Comparison of ENCODE assay signal across 8 cellular contexts in the genomic region with DNA sequence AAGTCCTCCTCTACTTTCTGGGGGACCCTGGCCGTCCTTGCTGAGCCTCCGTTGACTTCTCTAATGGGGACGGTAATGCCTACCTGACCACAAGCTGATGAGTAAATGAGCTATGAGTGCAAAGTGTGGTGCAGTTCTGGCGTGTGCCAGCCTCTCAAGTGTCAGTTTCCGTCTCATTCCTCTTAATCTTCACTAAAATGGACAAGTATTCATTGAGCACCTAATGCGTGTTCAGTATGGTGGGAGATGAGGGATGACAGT. TPM values are rescaled to one million over a fixed set of nuclear protein-coding genes. Genes with fewer than 3 reads are reported as not detected.
DNase-seq lines count a peak whose midpoint lies in the region; ATAC-seq and TF ChIP-seq lines count a peak whose summit lies in the region.

No MANE protein-coding gene starts in this region.

- H3K4me1 ChIP-seq in HAP-1 (peaks cover 27% of the 10 kb centered on the region), smooth muscle cell (ENCODE audit: low read depth) (peaks cover 50% of the 10 kb centered on the region)

- peaks cover 46% of the 10 kb centered on the region for H3K79me2 ChIP-seq in smooth muscle cell (ENCODE audit: low read depth)

- H2AFZ ChIP-seq in smooth muscle cell (ENCODE audit: low read depth): peak overlapping the region; percentile 70

- in situ Hi-C loops in HAP-1 (cut with MboI; ENCODE audit: low sequenced_read_pairs): no loop called here

- no peak for ATAC-seq in GM18498 (IDR thresholded peaks at IDR 0.05; ENCODE audit: unreplicated experiment)

- intact Hi-C loops in activated CD4-positive, alpha-beta T cell treated with anti-CD3 and anti-CD28 coated beads, Interleukin-2, amount 10 ng/mL, durations not matched to agents 24 days and 14 days (cut with micrococcal nuclease): loop anchor here (1.0 to 2.0 kb wide), 6 partner anchors 14 to 695 kb away; a partner anchor contains a TSS

- peak overlapping the region; percentile 97 for H3K4me2 ChIP-seq in smooth muscle cell

- peaks cover 14% of the 10 kb centered on the region for H3F3A ChIP-seq in smooth muscle cell (ENCODE audit: low read depth)

- H3K9ac ChIP-seq in smooth muscle cell (ENCODE audit: low read depth): peak overlapping the region; percentile 98

- TF ChIP-seq CTCF in smooth muscle cell (IDR thresholded peaks at IDR 0.05; ENCODE audit: borderline replicate concordance, insufficient read depth, poor library complexity, severe bottlenecking): no peak

- H3K9me3 ChIP-seq in HAP-1 (no peaks in the 10 kb centered on the region), smooth muscle cell (replicated peaks; ENCODE audit: low read depth) (no peaks in the 10 kb centered on the region)

- H3K4me3 Mint-ChIP-seq in activated CD4-positive, alpha-beta T cell treated with anti-CD3 and anti-CD28 coated beads, Interleukin-2, amount 10 ng/mL, durations not matched to agents 24 days and 14 days: peak overlapping the region; percentile 94

- H3K27me3 ChIP-seq in HAP-1 (ENCODE audit: low read depth): no peaks in the 10 kb centered on the region
- H3K27me3 ChIP-seq in smooth muscle cell (ENCODE audit: low read depth): no peaks in the 10 kb centered on the region

- H3K27ac ChIP-seq in smooth muscle cell (ENCODE audit: low read depth): peak overlapping the region; percentile 98

- H3K36me3 ChIP-seq in HAP-1 (replicated peaks) (no peaks in the 10 kb centered on the region), smooth muscle cell (ENCODE audit: low read depth) (no peaks in the 10 kb centered on the region)

- peaks cover 16% of the 10 kb centered on the region for H3K36me3 Mint-ChIP-seq in activated CD4-positive, alpha-beta T cell treated with anti-CD3 and anti-CD28 coated beads, Interleukin-2, amount 10 ng/mL, durations not matched to agents 24 days and 14 days (ENCODE audit: low read depth)

- 17% methylated on average over 6 of the region's 6 CpGs for WGBS in smooth muscle cell (ENCODE audit: low lambda C conversion rate)

- H3K4me1 Mint-ChIP-seq in activated CD4-positive, alpha-beta T cell treated with anti-CD3 and anti-CD28 coated beads, Interleukin-2, amount 10 ng/mL, durations not matched to agents 24 days and 14 days: peaks cover 49% of the 10 kb centered on the region

- peak overlapping the region; percentile 78 for H3K4me3 ChIP-seq in HAP-1
- peak overlapping the region; percentile 90 for H3K4me3 ChIP-seq in smooth muscle cell

- H3K9me3 Mint-ChIP-seq in activated CD4-positive, alpha-beta T cell treated with anti-CD3 and anti-CD28 coated beads, Interleukin-2, amount 10 ng/mL, durations not matched to agents 24 days and 14 days: no peaks in the 10 kb centered on the region

- peak; percentile 47 for DNase-seq in A172 (ENCODE audit: low spot score)
- DNase-seq in HAP-1 (ENCODE audit: low spot score in 2 of 2): no peak
- no peak for DNase-seq in activated CD4-positive, alpha-beta T cell treated with anti-CD3 and anti-CD28 coated beads, Interleukin-2, amount 10 ng/mL, durations not matched to agents 24 days and 14 days
- peak; percentile 23 for DNase-seq in glomerular visceral epithelial cell (ENCODE audit: extremely low spot score)
- no peak for DNase-seq in smooth muscle cell (lab: John Stamatoyannopoulos, UW; ENCODE audit: unreplicated experiment)
- no peak for DNase-seq in SIG-M5 treated with dmso at 0.1 percent for 504 hours (lab: John Stamatoyannopoulos, UW; ENCODE audit: unreplicated experiment)
- DNase-seq in pons (ENCODE audit: low spot score): no peak

- H3K27me3 Mint-ChIP-seq in activated CD4-positive, alpha-beta T cell treated with anti-CD3 and anti-CD28 coated beads, Interleukin-2, amount 10 ng/mL, durations not matched to agents 24 days and 14 days: no peaks in the 10 kb centered on the region

- peak overlapping the region; percentile 97 for H3K27ac Mint-ChIP-seq in activated CD4-positive, alpha-beta T cell treated with anti-CD3 and anti-CD28 coated beads, Interleukin-2, amount 10 ng/mL, durations not matched to agents 24 days and 14 days

- peaks cover 32% of the 10 kb centered on the region for H4K20me1 ChIP-seq in smooth muscle cell (ENCODE audit: low read depth)

RNA-seq across cellular contexts. Expression of a gene that starts 0.6 kb away (rescaled TPM):
- total RNA-seq in A172 (2014; rRNA removed; shearing (Covaris generic)): 19.6 and 22.7 TPM in 2 replicates
- total RNA-seq in activated CD4-positive, alpha-beta T cell treated with anti-CD3 and anti-CD28 coated beads, Interleukin-2, amount 10 ng/mL, durations not matched to agents 24 days and 14 days: 20.3 and 20.4 TPM in 2 replicates
- total RNA-seq in smooth muscle cell: 28.1 and 34.6 TPM in 2 replicates
- polyA plus RNA-seq in smooth muscle cell: 23.2 and 33.0 TPM in 2 replicates

Comparison
In these comparisons a context has a peak if more than half of its experiments do, and no peak if none do; other contexts are left out.
1. DNase-seq: peak in A172 (single experiment) and glomerular visceral epithelial cell (single experiment); none in HAP-1 (0 of 2), activated CD4-positive, alpha-beta T cell treated with anti-CD3 and anti-CD28 coated beads, Interleukin-2, amount 10 ng/mL, durations not matched to agents 24 days and 14 days (single experiment), smooth muscle cell (single experiment), SIG-M5 treated with dmso at 0.1 percent for 504 hours (single experiment) and pons (single experiment).